ENCODE assay signal across 18 cellular contexts in the genomic region with DNA sequence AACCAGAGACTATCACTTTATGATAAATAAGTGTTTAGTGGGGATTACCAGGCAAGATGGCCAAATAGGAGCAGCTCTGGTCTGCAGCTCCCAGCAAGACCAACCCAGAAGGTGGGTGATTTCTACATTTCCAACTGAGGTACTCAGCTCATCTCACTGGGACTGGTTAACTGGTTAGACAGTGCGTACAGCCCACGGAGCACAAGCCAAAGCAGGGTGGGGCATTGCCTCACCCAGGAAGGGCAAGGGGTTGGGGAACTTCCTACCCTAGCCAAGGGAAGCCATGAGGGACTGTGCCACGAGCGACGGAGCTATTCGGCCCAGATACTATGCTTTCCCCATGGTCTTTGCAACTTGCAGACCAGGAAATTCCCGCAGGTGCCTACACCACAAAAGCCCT.
"Had no signal": no experiment of that assay in that cellular context is flagged by ENCODE, and none has a peak within 500 bp of the region (broad histone marks: within the 10 kb centered on the region; RNA-seq: fewer than 3 reads in every experiment).

No MANE protein-coding gene starts in this region.

- H3K4me1 ChIP-seq: left ventricle myocardium inferior, tibial artery had no signal

- H3K27me3 Mint-ChIP-seq: memory B cell; stimulated activated memory B cell treated with anti-CD40 and anti-IgM and Interleukin-4, amounts not matched to agents 10 μg/mL and 1 μg/mL and 100 μg/mL, for 72 hours; T-cell had no signal

- H3K27ac Mint-ChIP-seq: memory B cell; stimulated activated memory B cell treated with anti-CD40 and anti-IgM and Interleukin-4, amounts not matched to agents 10 μg/mL and 1 μg/mL and 100 μg/mL, for 72 hours; T-cell had no signal

- DNase-seq: activated CD4-positive, alpha-beta T cell treated with anti-CD3 and anti-CD28 coated beads for 1 hour; activated CD4-positive, alpha-beta T cell treated with anti-CD3 and anti-CD28 coated beads, Interleukin-2, amount 50 U/mL, for 4 hours; activated naive CD4-positive, alpha-beta T cell treated with Interleukin-2 at 50 U/mL for 16 hours; activated T-cell treated with anti-CD3 and anti-CD28 coated beads for 4 hours; anterior cingulate cortex; erythroblast; left ventricle myocardium inferior; ovary; stimulated activated CD4-positive, alpha-beta T cell treated with anti-CD3 and anti-CD28 coated beads, Interleukin-2, amount 100 ng/mL, for 48 hours; T-cell; T1000; tibial artery had no signal

- H3K36me3 ChIP-seq: gastroesophageal sphincter, left ventricle myocardium inferior, ovary, tibial artery had no signal

- H3K4me3 ChIP-seq: gastroesophageal sphincter, left ventricle myocardium inferior, ovary, SK-N-MC, tibial artery had no signal

- H3K4me3 Mint-ChIP-seq: endodermal cell; memory B cell; neural crest cell; stimulated activated memory B cell treated with anti-CD40 and anti-IgM and Interleukin-4, amounts not matched to agents 10 μg/mL and 1 μg/mL and 100 μg/mL, for 72 hours; T-cell had no signal

- H3K27me3 ChIP-seq: gastroesophageal sphincter, ovary, tibial artery had no signal

- H3K4me1 Mint-ChIP-seq: memory B cell; stimulated activated memory B cell treated with anti-CD40 and anti-IgM and Interleukin-4, amounts not matched to agents 10 μg/mL and 1 μg/mL and 100 μg/mL, for 72 hours; T-cell had no signal

- H3K27ac ChIP-seq: gastroesophageal sphincter, left ventricle myocardium inferior, ovary, SK-N-MC, tibial artery had no signal

- H3K9me3 ChIP-seq: ovary had no signal

- ATAC-seq: gastroesophageal sphincter; stimulated activated memory B cell treated with anti-CD40 and anti-IgM and Interleukin-4, amounts not matched to agents 10 μg/mL and 1 μg/mL and 100 μg/mL, for 72 hours; T-cell had no signal
